In the genomic region with DNA sequence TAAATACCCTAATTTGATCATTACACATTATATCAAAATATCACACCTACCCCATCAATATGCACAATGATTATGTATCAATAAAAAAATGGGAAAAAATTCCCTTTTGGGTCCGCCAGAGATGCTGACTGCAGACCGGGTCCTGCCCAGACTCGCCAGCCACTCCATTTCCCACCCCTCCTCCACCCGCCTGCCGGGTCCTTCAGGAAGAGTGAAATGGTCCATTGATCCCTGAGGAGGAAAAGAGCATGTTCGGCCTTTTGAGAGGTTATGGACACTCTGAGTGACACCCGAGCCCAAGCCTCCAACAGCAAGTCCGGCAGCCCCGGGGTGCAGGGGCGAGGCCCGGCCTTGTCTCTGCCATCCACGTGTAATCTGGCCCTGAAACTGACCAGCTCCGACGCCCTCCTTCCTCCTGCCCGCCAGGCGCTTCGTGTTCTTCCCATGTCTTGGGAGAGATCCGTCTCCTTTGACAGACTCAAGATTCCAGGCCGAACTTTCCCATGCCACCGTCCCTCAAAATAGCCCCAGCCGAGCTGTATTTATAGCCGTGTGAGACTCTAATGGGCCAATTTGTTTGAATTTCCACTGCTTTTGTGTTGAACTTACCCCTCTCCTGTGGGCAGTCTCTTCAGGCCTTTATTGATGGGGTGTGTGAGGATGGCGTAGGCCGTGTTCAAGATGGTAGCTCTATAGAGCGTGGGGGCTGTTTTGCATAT, we compare ENCODE assay signal across 1 cellular context.
TF ChIP-seq lines count a peak whose summit lies in the region.

No MANE protein-coding gene starts in this region.

TF ChIP-seq in IMR-90, 13 proteins besides CTCF, POLR2A, EP300 and RAD21 (continued from another document):
- TF ChIP-seq, protein P1, sequence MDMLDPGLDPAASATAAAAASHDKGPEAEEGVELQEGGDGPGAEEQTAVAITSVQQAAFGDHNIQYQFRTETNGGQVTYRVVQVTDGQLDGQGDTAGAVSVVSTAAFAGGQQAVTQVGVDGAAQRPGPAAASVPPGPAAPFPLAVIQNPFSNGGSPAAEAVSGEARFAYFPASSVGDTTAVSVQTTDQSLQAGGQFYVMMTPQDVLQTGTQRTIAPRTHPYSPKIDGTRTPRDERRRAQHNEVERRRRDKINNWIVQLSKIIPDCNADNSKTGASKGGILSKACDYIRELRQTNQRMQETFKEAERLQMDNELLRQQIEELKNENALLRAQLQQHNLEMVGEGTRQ (IDR thresholded peaks at IDR 0.05; ENCODE audit: low read depth, low read length), result no peak
- TF ChIP-seq MAZ (IDR thresholded peaks at IDR 0.05; ENCODE audit: borderline replicate concordance, low read depth, low read length) (no peak), RFX5 (IDR thresholded peaks at IDR 0.05; ENCODE audit: low read depth, low read length) (no peak), MAFK (IDR thresholded peaks at IDR 0.05; ENCODE audit: low read depth, low read length) (no peak), CHD1 (IDR thresholded peaks at IDR 0.05; ENCODE audit: low read depth, low read length) (no peak), FOS (IDR thresholded peaks at IDR 0.05; ENCODE audit: low read depth, low read length) (no peak)
